ENCODE assay signal across 11 cellular contexts in genomic region chr20:57348922-57349642, GRCh38. TPM values are rescaled to one million over a fixed set of nuclear protein-coding genes. Genes with fewer than 3 reads are reported as not detected.
DNase-seq lines count a peak whose midpoint lies in the region; ATAC-seq, FAIRE-seq and TF ChIP-seq lines count a peak whose summit lies in the region.
"Not testable (repeated sequence)": the region's sequence is repeated elsewhere in the genome, so short reads cannot be mapped to it uniquely, and the experiment has no call there.
"Had no signal": no experiment of that assay in that cellular context is flagged by ENCODE, and none has a peak within 500 bp of the region (broad histone marks: within the 10 kb centered on the region; RNA-seq: fewer than 3 reads in every experiment).

No MANE protein-coding gene starts in this region.

- H3K23ac ChIP-seq in neuronal stem cell (ENCODE audit: low read depth, low read length, poor library complexity) = not testable (repeated sequence)

- not testable (repeated sequence) for H4K8ac ChIP-seq in neuronal stem cell (ENCODE audit: low read depth, low read length)

- not testable (repeated sequence) for H3K27ac Mint-ChIP-seq in activated CD8-positive, alpha-beta T cell treated with anti-CD3 and anti-CD28 coated beads, Interleukin-2, amount 10 ng/mL, durations not matched to agents 7 days and 5 days; activated naive CD4-positive, alpha-beta T cell treated with anti-CD3 and anti-CD28 coated beads, Interleukin-2, amount 50 U/mL, for 24 hours

- 79% methylated on average over 25 of the region's 25 CpGs for WGBS in HepG2 (ENCODE audit: low lambda C conversion rate)
- no CpG with 5 or more reads among the region's 25 CpGs for WGBS in neuronal stem cell (ENCODE audit: extremely low coverage in 2 of 2, insufficient read length in 2 of 2, insufficient replicate concordance in 1 of 2), 2 donors

- H3K36me3 Mint-ChIP-seq in activated CD8-positive, alpha-beta T cell treated with anti-CD3 and anti-CD28 coated beads, Interleukin-2, amount 10 ng/mL, durations not matched to agents 7 days and 5 days (ENCODE audit: low read depth); activated naive CD4-positive, alpha-beta T cell treated with anti-CD3 and anti-CD28 coated beads, Interleukin-2, amount 50 U/mL, for 24 hours: not testable (repeated sequence)

- not testable (repeated sequence) for H3K4me3 ChIP-seq in HepG2 (replicated peaks in 1 of 3; ENCODE audit: insufficient read depth in 1 of 3, low read depth in 2 of 3, low read length in 3 of 3); neuronal stem cell (ENCODE audit: low read length in 2 of 2)

- H3K4me2 ChIP-seq in HepG2 (ENCODE audit: low read depth, low read length); neuronal stem cell (ENCODE audit: insufficient read depth, low read length, poor library complexity, severe bottlenecking): not testable (repeated sequence)

- not testable (repeated sequence) for H3K9me3 Mint-ChIP-seq in activated CD8-positive, alpha-beta T cell treated with anti-CD3 and anti-CD28 coated beads, Interleukin-2, amount 10 ng/mL, durations not matched to agents 7 days and 5 days (ENCODE audit: insufficient read depth); activated naive CD4-positive, alpha-beta T cell treated with anti-CD3 and anti-CD28 coated beads, Interleukin-2, amount 50 U/mL, for 24 hours

- not testable (repeated sequence) for H2AFZ ChIP-seq in HepG2 (ENCODE audit: low read length)
- peak overlapping the region; percentile 41 for H2AFZ ChIP-seq in neuronal stem cell (ENCODE audit: low read length)

- peaks cover 25% of the 10 kb centered on the region for H3K4me1 Mint-ChIP-seq in activated CD8-positive, alpha-beta T cell treated with anti-CD3 and anti-CD28 coated beads, Interleukin-2, amount 10 ng/mL, durations not matched to agents 7 days and 5 days (ENCODE audit: low read depth)
- peaks cover 28% of the 10 kb centered on the region for H3K4me1 Mint-ChIP-seq in activated naive CD4-positive, alpha-beta T cell treated with anti-CD3 and anti-CD28 coated beads, Interleukin-2, amount 50 U/mL, for 24 hours

- H3K18ac ChIP-seq in neuronal stem cell (ENCODE audit: low read length) = not testable (repeated sequence)

- not testable (repeated sequence) for H3K9ac ChIP-seq in HepG2 (ENCODE audit: insufficient read depth, low read depth, low read length); neuronal stem cell (ENCODE audit: low read depth, low read length, poor library complexity)

- H2AK5ac ChIP-seq in neuronal stem cell (ENCODE audit: low read depth, low read length) = not testable (repeated sequence)

- intact Hi-C loops in HepG2 (cut with micrococcal nuclease; ENCODE audit: unreplicated experiment) = loop anchor here (5.0 to 10.0 kb wide), 2 partner anchors 87 to 104 kb away; no protein-coding TSS in a partner anchor

- CTCF ChIA-PET in activated CD8-positive, alpha-beta T cell treated with anti-CD3 and anti-CD28 coated beads, Interleukin-2, amount 10 ng/mL, durations not matched to agents 7 days and 5 days (lab: Charles Lee) = interaction anchor here (1.3 to 5.2 kb wide), 8 partner anchors 12 to 799 kb away, joined by 3 to 23 read pairs (median 5); no protein-coding TSS in a partner anchor
- CTCF ChIA-PET in HepG2 (lab: Yijun Ruan, JAX; ENCODE audit: low intra/inter-chr PET ratio, low total read pairs) = not testable (repeated sequence)

- H4K20me1 ChIP-seq in HepG2 (ENCODE audit: insufficient read depth, low read length) = not testable (repeated sequence)

- not testable (repeated sequence) for TF ChIP-seq RAD21 in HepG2 (CRISPR knock-in tag; IDR thresholded peaks at IDR 0.05)

- BruUV-seq in HepG2 (replicated peaks; lab: Mats Ljungman, UMichigan) = not testable (repeated sequence)

- peaks cover 18% of the 10 kb centered on the region for H3K4me1 ChIP-seq in HepG2 (ENCODE audit: insufficient read depth, low read length)
- not testable (repeated sequence) for H3K4me1 ChIP-seq in neuronal stem cell (ENCODE audit: control insufficient read depth in 2 of 2, insufficient read depth in 1 of 2, low read depth in 1 of 2, low read length in 2 of 2)

- not testable (repeated sequence) for H2BK12ac ChIP-seq in neuronal stem cell (ENCODE audit: low read length)

- not testable (repeated sequence) for H3K27me3 Mint-ChIP-seq in activated CD8-positive, alpha-beta T cell treated with anti-CD3 and anti-CD28 coated beads, Interleukin-2, amount 10 ng/mL, durations not matched to agents 7 days and 5 days (ENCODE audit: low read depth); activated naive CD4-positive, alpha-beta T cell treated with anti-CD3 and anti-CD28 coated beads, Interleukin-2, amount 50 U/mL, for 24 hours

- POLR2A ChIA-PET in activated CD8-positive, alpha-beta T cell treated with anti-CD3 and anti-CD28 coated beads, Interleukin-2, amount 10 ng/mL, durations not matched to agents 7 days and 5 days (lab: Charles Lee) = not testable (repeated sequence)
- POLR2A ChIA-PET in HepG2 (lab: Yijun Ruan, JAX) = interaction anchor here (1.1 kb wide), 1 partner anchor 42 kb away, joined by 3 read pairs; the partner anchor contains the start of gene RBM38

- H4K91ac ChIP-seq in neuronal stem cell (ENCODE audit: low read depth, low read length, poor library complexity) = not testable (repeated sequence)

- not testable (repeated sequence) for TF ChIP-seq POLR2A in HepG2 (IDR thresholded peaks at IDR 0.05; ENCODE audit: insufficient read depth in 1 of 2, low read depth in 2 of 2, low read length in 2 of 2)

- H3K9me3 ChIP-seq in HepG2 (ENCODE audit: low read length); neuronal stem cell (replicated peaks in 1 of 2; ENCODE audit: control insufficient read depth in 2 of 2, insufficient read depth in 1 of 2, low read depth in 1 of 2, low read length in 2 of 2): not testable (repeated sequence)

- TF ChIP-seq EP300 in HepG2 (IDR thresholded peaks at IDR 0.05; ENCODE audit: low read depth in 2 of 2, low read length in 2 of 2); HepG2 (CRISPR knock-in tag; IDR thresholded peaks at IDR 0.05; ENCODE audit: borderline replicate concordance): not testable (repeated sequence)

- H3K4ac ChIP-seq in neuronal stem cell (ENCODE audit: low read length) = not testable (repeated sequence)

- not testable (repeated sequence) for H3K27me3 ChIP-seq in HepG2 (ENCODE audit: control insufficient read depth in 1 of 2, insufficient read depth in 2 of 2, low read length in 2 of 2); neuronal stem cell (ENCODE audit: control insufficient read depth in 3 of 3, insufficient read depth in 3 of 3, low read depth in 1 of 3, low read length in 3 of 3)

- H2BK120ac ChIP-seq in neuronal stem cell (ENCODE audit: low read depth, low read length) = not testable (repeated sequence)

- not testable (repeated sequence) for FAIRE-seq in HepG2 (lab: Jason Lieb, UNC)

- not testable (repeated sequence) for TF ChIP-seq CTCF in HepG2 (CRISPR knock-in tag; IDR thresholded peaks at IDR 0.05)

- not testable (repeated sequence) for H3K14ac ChIP-seq in neuronal stem cell (ENCODE audit: low read length)

- H3K79me2 ChIP-seq in HepG2 (ENCODE audit: insufficient read depth, low read length) = peaks cover 29% of the 10 kb centered on the region

- peak; percentile 13 for DNase-seq in Caki2 (ENCODE audit: low read depth)
- DNase-seq in Kasumi-1 (lab: John Stamatoyannopoulos, UW) = peak; percentile 59 to 67
- peak; percentile 55 for DNase-seq in UCSD-AML1 (lab: John Stamatoyannopoulos, UW; ENCODE audit: unreplicated experiment)
- DNase-seq in activated CD8-positive, alpha-beta T cell treated with anti-CD3 and anti-CD28 coated beads, Interleukin-2, amount 10 ng/mL, durations not matched to agents 7 days and 5 days; HepG2 (ENCODE audit: low spot score); neuronal stem cell (ENCODE audit: low spot score): not testable (repeated sequence)

- peak overlapping the region; percentile 16 for H3K4me3 Mint-ChIP-seq in activated CD8-positive, alpha-beta T cell treated with anti-CD3 and anti-CD28 coated beads, Interleukin-2, amount 10 ng/mL, durations not matched to agents 7 days and 5 days
- H3K4me3 Mint-ChIP-seq in activated naive CD4-positive, alpha-beta T cell treated with anti-CD3 and anti-CD28 coated beads, Interleukin-2, amount 50 U/mL, for 24 hours = peak overlapping the region; percentile 47

- H2BK15ac ChIP-seq in neuronal stem cell (ENCODE audit: low read length) = not testable (repeated sequence)

- ATAC-seq in activated CD8-positive, alpha-beta T cell treated with anti-CD3 and anti-CD28 coated beads, Interleukin-2, amount 10 ng/mL, durations not matched to agents 7 days and 5 days; HepG2: not testable (repeated sequence)

- not testable (repeated sequence) for H3K79me1 ChIP-seq in neuronal stem cell (ENCODE audit: low read depth, low read length)

- H3K27ac ChIP-seq in HepG2 (ENCODE audit: extremely low read length, insufficient read depth, low read length); neuronal stem cell (replicated peaks; ENCODE audit: low read length): not testable (repeated sequence)

- peaks cover 4 to 15% of the 10 kb centered on the region in 2 experiments for H3K36me3 ChIP-seq in HepG2 (replicated peaks in 1 of 2; ENCODE audit: control insufficient read depth in 1 of 2, insufficient read depth in 2 of 2, low read length in 2 of 2)
- not testable (repeated sequence) for H3K36me3 ChIP-seq in neuronal stem cell (replicated peaks in 1 of 2; ENCODE audit: control insufficient read depth in 2 of 2, insufficient read depth in 2 of 2, low read length in 2 of 2)

- not testable (repeated sequence) for H2BK5ac ChIP-seq in neuronal stem cell (ENCODE audit: low read length)

- in situ Hi-C loops in Caki2 (cut with HindIII; ENCODE audit: low pct_unique_long_range_greater_than_20kb, low sequenced_read_pairs); HepG2 (cut with HindIII; ENCODE audit: extremely low pct_ligation_motif_present, low pct_unique_long_range_greater_than_20kb): not testable (repeated sequence)

RNA-seq across cellular contexts. Expression of gene RAE1, which starts 2.0 kb away (rescaled TPM):
- 101 and 105 TPM in 2 replicates for total RNA-seq in Caki2 (2014; rRNA removed; shearing (Covaris generic); ENCODE audit: low replicate concordance)
- 10 to 100 TPM; 35.0 to 37.2 TPM for total RNA-seq in activated CD8-positive, alpha-beta T cell treated with anti-CD3 and anti-CD28 coated beads, Interleukin-2, amount 10 ng/mL, durations not matched to agents 7 days and 5 days
- 72.9 and 84.7 TPM in 2 replicates for total RNA-seq in HepG2 (2016; rRNA removed; fragmentation: Illumina TruSeq; extraction: Trizol)
- total RNA-seq in HepG2 (2016; cell fraction: cytosol; rRNA removed; fragmentation: Illumina TruSeq; extraction: Trizol; ENCODE audit: low read depth) = 7.0 TPM in 2 replicates
- 69.1 and 75.0 TPM in 2 replicates for total RNA-seq in HepG2 (2016; cell fraction: insoluble cytoplasmic fraction; rRNA removed; fragmentation: Illumina TruSeq; extraction: Trizol)
- total RNA-seq in HepG2 (2016; cell fraction: membrane; rRNA removed; fragmentation: Illumina TruSeq; extraction: Trizol) = 12.7 and 13.6 TPM in 2 replicates
- 52.3 and 56.5 TPM in 2 replicates for total RNA-seq in HepG2 (2016; cell fraction: nucleus; rRNA removed; fragmentation: Illumina TruSeq; extraction: Trizol)
- polyA plus RNA-seq in HepG2 (2011; rRNA removed) = 29.2 and 36.1 TPM in 2 replicates
- 38.8 and 67.0 TPM in 2 replicates for polyA plus RNA-seq in HepG2 (2011; cell fraction: cytosol; rRNA removed)
- 104 and 106 TPM in 2 replicates for polyA plus RNA-seq in HepG2 (2011; cell fraction: nucleus; rRNA removed)
- 40.7 and 46.9 TPM in 2 replicates for polyA plus RNA-seq in HepG2 (2012)
- polyA plus RNA-seq in HepG2 (2016; cell fraction: cytosol; fragmentation: Illumina TruSeq; extraction: Trizol; ENCODE audit: low read depth) = 5.7 and 6.3 TPM in 2 replicates
- 85.9 and 97.1 TPM in 2 replicates for polyA plus RNA-seq in HepG2 (2016; cell fraction: insoluble cytoplasmic fraction; fragmentation: Illumina TruSeq; extraction: Trizol; ENCODE audit: low read depth)
- 6.4 and 8.4 TPM in 2 replicates for polyA plus RNA-seq in HepG2 (2016; cell fraction: membrane; fragmentation: Illumina TruSeq; extraction: Trizol; ENCODE audit: low read depth)
- polyA plus RNA-seq in HepG2 (2016; cell fraction: nucleus; fragmentation: Illumina TruSeq; extraction: Trizol; ENCODE audit: insufficient read depth, low read depth) = 70.0 and 74.0 TPM in 2 replicates
- polyA minus RNA-seq in HepG2 (2011; rRNA and poly(A)+ RNA removed; ENCODE audit: low replicate concordance) = 47.5 and 58.8 TPM in 2 replicates
- polyA minus RNA-seq in HepG2 (2011; cell fraction: cytosol; rRNA and poly(A)+ RNA removed) = 20.8 and 32.8 TPM in 2 replicates
- polyA minus RNA-seq in HepG2 (2011; cell fraction: nucleus; rRNA and poly(A)+ RNA removed) = 119 and 124 TPM in 2 replicates
- 21.8 TPM for polyA plus RNA-seq in neuronal stem cell (2013, experiment 1 of 2)
- 21.8 TPM for polyA plus RNA-seq in neuronal stem cell (2013, experiment 2 of 2)

RNA-seq across cellular contexts. Expression of gene SPO11, which starts 19.5 kb away (rescaled TPM):
- not detected in 2 replicates for total RNA-seq in Caki2 (2014; rRNA removed; shearing (Covaris generic); ENCODE audit: low replicate concordance)
- total RNA-seq in activated CD8-positive, alpha-beta T cell treated with anti-CD3 and anti-CD28 coated beads, Interleukin-2, amount 10 ng/mL, durations not matched to agents 7 days and 5 days = not detected
- not detected in 2 replicates for total RNA-seq in HepG2 (2016; rRNA removed; fragmentation: Illumina TruSeq; extraction: Trizol)
- not detected in 2 replicates for total RNA-seq in HepG2 (2016; cell fraction: cytosol; rRNA removed; fragmentation: Illumina TruSeq; extraction: Trizol; ENCODE audit: low read depth)
- total RNA-seq in HepG2 (2016; cell fraction: insoluble cytoplasmic fraction; rRNA removed; fragmentation: Illumina TruSeq; extraction: Trizol) = not detected in 2 replicates
- total RNA-seq in HepG2 (2016; cell fraction: membrane; rRNA removed; fragmentation: Illumina TruSeq; extraction: Trizol) = not detected in 2 replicates
- not detected in 2 replicates for total RNA-seq in HepG2 (2016; cell fraction: nucleus; rRNA removed; fragmentation: Illumina TruSeq; extraction: Trizol)
- not detected in 2 replicates for polyA plus RNA-seq in HepG2 (2011; rRNA removed)
- polyA plus RNA-seq in HepG2 (2011; cell fraction: cytosol; rRNA removed) = not detected in 2 replicates
- not detected in 2 replicates for polyA plus RNA-seq in HepG2 (2011; cell fraction: nucleus; rRNA removed)
- polyA plus RNA-seq in HepG2 (2012) = not detected in 2 replicates
- not detected in 2 replicates for polyA plus RNA-seq in HepG2 (2016; cell fraction: cytosol; fragmentation: Illumina TruSeq; extraction: Trizol; ENCODE audit: low read depth)
- polyA plus RNA-seq in HepG2 (2016; cell fraction: insoluble cytoplasmic fraction; fragmentation: Illumina TruSeq; extraction: Trizol; ENCODE audit: low read depth) = not detected in 2 replicates
- not detected in 2 replicates for polyA plus RNA-seq in HepG2 (2016; cell fraction: membrane; fragmentation: Illumina TruSeq; extraction: Trizol; ENCODE audit: low read depth)
- not detected in 2 replicates for polyA plus RNA-seq in HepG2 (2016; cell fraction: nucleus; fragmentation: Illumina TruSeq; extraction: Trizol; ENCODE audit: insufficient read depth, low read depth)
- polyA minus RNA-seq in HepG2 (2011; rRNA and poly(A)+ RNA removed; ENCODE audit: low replicate concordance) = not detected in 2 replicates
- polyA minus RNA-seq in HepG2 (2011; cell fraction: cytosol; rRNA and poly(A)+ RNA removed) = not detected in 2 replicates
- polyA minus RNA-seq in HepG2 (2011; cell fraction: nucleus; rRNA and poly(A)+ RNA removed) = not detected in 2 replicates
- polyA plus RNA-seq in neuronal stem cell (2013, experiment 1 of 2) = not detected
- polyA plus RNA-seq in neuronal stem cell (2013, experiment 2 of 2) = not detected
- total RNA-seq: IMR-90, Right ventricle myocardium superior had no signal
- polyA plus RNA-seq: AG04450, BJ, IMR-90 had no signal

RNA-seq across cellular contexts. Expression of gene RBM38, which starts 42.1 kb away (rescaled TPM):
- 14.6 and 15.2 TPM in 2 replicates for total RNA-seq in Caki2 (2014; rRNA removed; shearing (Covaris generic); ENCODE audit: low replicate concordance)
- total RNA-seq in activated CD8-positive, alpha-beta T cell treated with anti-CD3 and anti-CD28 coated beads, Interleukin-2, amount 10 ng/mL, durations not matched to agents 7 days and 5 days = 10 to 100 TPM; 53.8 to 57.1 TPM
- 29.6 and 34.2 TPM in 2 replicates for total RNA-seq in HepG2 (2016; rRNA removed; fragmentation: Illumina TruSeq; extraction: Trizol)
- 29.5 and 32.8 TPM in 2 replicates for total RNA-seq in HepG2 (2016; cell fraction: cytosol; rRNA removed; fragmentation: Illumina TruSeq; extraction: Trizol; ENCODE audit: low read depth)
- 24.0 and 34.3 TPM in 2 replicates for total RNA-seq in HepG2 (2016; cell fraction: insoluble cytoplasmic fraction; rRNA removed; fragmentation: Illumina TruSeq; extraction: Trizol)
- 69.5 and 80.5 TPM in 2 replicates for total RNA-seq in HepG2 (2016; cell fraction: membrane; rRNA removed; fragmentation: Illumina TruSeq; extraction: Trizol)
- total RNA-seq in HepG2 (2016; cell fraction: nucleus; rRNA removed; fragmentation: Illumina TruSeq; extraction: Trizol) = 16.2 and 19.5 TPM in 2 replicates
- polyA plus RNA-seq in HepG2 (2011; rRNA removed) = 24.2 and 30.0 TPM in 2 replicates
- polyA plus RNA-seq in HepG2 (2011; cell fraction: cytosol; rRNA removed) = 25.8 and 35.6 TPM in 2 replicates
- polyA plus RNA-seq in HepG2 (2011; cell fraction: nucleus; rRNA removed) = 24.4 and 25.9 TPM in 2 replicates
- polyA plus RNA-seq in HepG2 (2012) = 13.9 and 24.8 TPM in 2 replicates
- 44.0 and 53.1 TPM in 2 replicates for polyA plus RNA-seq in HepG2 (2016; cell fraction: cytosol; fragmentation: Illumina TruSeq; extraction: Trizol; ENCODE audit: low read depth)
- 40.7 and 50.0 TPM in 2 replicates for polyA plus RNA-seq in HepG2 (2016; cell fraction: insoluble cytoplasmic fraction; fragmentation: Illumina TruSeq; extraction: Trizol; ENCODE audit: low read depth)
- polyA plus RNA-seq in HepG2 (2016; cell fraction: membrane; fragmentation: Illumina TruSeq; extraction: Trizol; ENCODE audit: low read depth) = 80.4 and 89.1 TPM in 2 replicates
- polyA plus RNA-seq in HepG2 (2016; cell fraction: nucleus; fragmentation: Illumina TruSeq; extraction: Trizol; ENCODE audit: insufficient read depth, low read depth) = 34.0 and 39.8 TPM in 2 replicates
- polyA minus RNA-seq in HepG2 (2011; rRNA and poly(A)+ RNA removed; ENCODE audit: low replicate concordance) = 9.8 and 33.7 TPM in 2 replicates
- 16.2 and 17.4 TPM in 2 replicates for polyA minus RNA-seq in HepG2 (2011; cell fraction: cytosol; rRNA and poly(A)+ RNA removed)
- polyA minus RNA-seq in HepG2 (2011; cell fraction: nucleus; rRNA and poly(A)+ RNA removed) = 6.2 and 7.1 TPM in 2 replicates
- 38.4 TPM for polyA plus RNA-seq in neuronal stem cell (2013, experiment 1 of 2)
- polyA plus RNA-seq in neuronal stem cell (2013, experiment 2 of 2) = 40.3 TPM
